ENCODE assay signal across 9 cellular contexts in the genomic region with DNA sequence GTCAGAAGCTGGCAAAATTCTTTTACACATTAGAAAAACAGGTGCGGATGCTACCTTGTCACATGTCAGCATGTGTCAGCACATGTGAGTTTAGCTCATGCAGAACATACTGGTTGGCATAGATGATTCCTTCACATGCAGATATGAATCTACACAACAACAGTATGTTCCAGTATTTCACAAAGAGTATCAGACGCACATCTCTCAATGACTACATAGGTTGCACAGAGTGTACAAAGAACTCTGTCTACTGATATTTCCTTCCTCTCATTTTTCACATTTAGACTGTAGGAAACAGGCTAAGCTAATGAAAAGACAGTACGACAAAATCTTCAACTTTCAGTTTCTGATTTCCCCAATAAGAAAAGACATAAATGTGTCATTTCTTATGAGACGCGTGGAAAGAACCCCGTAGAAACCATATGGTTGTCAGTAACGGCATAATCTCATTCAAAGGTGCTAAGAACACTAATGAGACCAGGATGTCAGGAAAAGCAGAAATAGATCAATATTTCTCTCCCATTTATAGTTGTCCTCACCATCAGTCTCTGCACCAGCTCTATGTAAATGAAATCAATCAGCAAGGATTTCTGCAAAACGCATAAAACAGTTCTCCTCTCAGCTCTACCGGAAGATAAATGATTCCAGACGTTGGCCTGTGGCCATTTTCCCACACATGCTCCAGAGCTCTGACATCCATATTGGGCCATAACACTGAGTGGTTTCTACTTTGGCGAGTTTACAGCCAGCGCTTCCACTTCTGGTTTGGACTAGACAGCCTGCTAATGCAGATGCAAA.
DNase-seq lines count a peak whose midpoint lies in the region; TF ChIP-seq lines count a peak whose summit lies in the region.
"Had no signal": no experiment of that assay in that cellular context is flagged by ENCODE, and none has a peak within 500 bp of the region (broad histone marks: within the 10 kb centered on the region; RNA-seq: fewer than 3 reads in every experiment).

No MANE protein-coding gene starts in this region.

- no peaks in the 10 kb centered on the region for H3K36me3 Mint-ChIP-seq in T-helper 1 cell treated with Interleukin-12 subunit alpha and Interleukin-12 subunit beta and Interleukin-4 antibody, amounts not matched to agents 30 μg/mL and 1 μg/mL, for 36 hours (ENCODE audit: low read depth)

- H3K36me3 ChIP-seq in left ventricle myocardium inferior (no peaks in the 10 kb centered on the region), suprapubic skin (no peaks in the 10 kb centered on the region)

- H3K4me1 ChIP-seq in left ventricle myocardium inferior (peaks cover 99% of the 10 kb centered on the region), suprapubic skin (peaks cover 53% of the 10 kb centered on the region)

- DNase-seq in DMS 273 (lab: John Stamatoyannopoulos, UW; ENCODE audit: unreplicated experiment) (peak; percentile 60), DMS 273 treated with DMSO at 0.1 percent for 48 hours (lab: John Stamatoyannopoulos, UW) (no peak), left ventricle myocardium inferior (peak; percentile 73), suprapubic skin (ENCODE audit: low spot score in 2 of 2) (peak; percentile 83 to 86), NCI-H345 treated with DMSO at 0.1 percent for 48 hours (lab: John Stamatoyannopoulos, UW; ENCODE audit: unreplicated experiment) (no peak), D341Med (ENCODE audit: low spot score) (no peak), NOMO-1 treated with DMSO at 0.1 percent for 48 hours (lab: John Stamatoyannopoulos, UW; ENCODE audit: unreplicated experiment) (no peak)

- H3K27ac Mint-ChIP-seq in T-helper 1 cell treated with Interleukin-12 subunit alpha and Interleukin-12 subunit beta and Interleukin-4 antibody, amounts not matched to agents 30 μg/mL and 1 μg/mL, for 36 hours: peak overlapping the region; percentile 86

- no peaks in the 10 kb centered on the region for H3K9me3 ChIP-seq in left ventricle myocardium inferior (replicated peaks)
- no peaks in the 10 kb centered on the region for H3K9me3 ChIP-seq in suprapubic skin

- TF ChIP-seq POLR2A in suprapubic skin (IDR thresholded peaks at IDR 0.05): no peak

- H3K4me3 Mint-ChIP-seq in T-helper 1 cell treated with Interleukin-12 subunit alpha and Interleukin-12 subunit beta and Interleukin-4 antibody, amounts not matched to agents 30 μg/mL and 1 μg/mL, for 36 hours: peak overlapping the region; percentile 79

- H3K9me3 Mint-ChIP-seq in T-helper 1 cell treated with Interleukin-12 subunit alpha and Interleukin-12 subunit beta and Interleukin-4 antibody, amounts not matched to agents 30 μg/mL and 1 μg/mL, for 36 hours: no peaks in the 10 kb centered on the region

- WGBS in suprapubic skin: 43% methylated on average over 12 of the region's 12 CpGs

- no peak for TF ChIP-seq CTCF in left ventricle myocardium inferior (IDR thresholded peaks at IDR 0.05; ENCODE audit: borderline replicate concordance)
- TF ChIP-seq CTCF in suprapubic skin (IDR thresholded peaks at IDR 0.05): no peak

- TF ChIP-seq EP300 in suprapubic skin (IDR thresholded peaks at IDR 0.05): no peak

- peak overlapping the region; percentile 60 for H3K4me3 ChIP-seq in left ventricle myocardium inferior
- peak overlapping the region; percentile 37 for H3K4me3 ChIP-seq in suprapubic skin

- H3K4me1 Mint-ChIP-seq in T-helper 1 cell treated with Interleukin-12 subunit alpha and Interleukin-12 subunit beta and Interleukin-4 antibody, amounts not matched to agents 30 μg/mL and 1 μg/mL, for 36 hours (ENCODE audit: low read depth): peaks cover 51% of the 10 kb centered on the region

- H3K27me3 ChIP-seq in left ventricle myocardium inferior (ENCODE audit: low read depth) (no peaks in the 10 kb centered on the region), suprapubic skin (no peaks in the 10 kb centered on the region)

- intact Hi-C loops in left ventricle myocardium inferior (cut with micrococcal nuclease): no loop called here

- H3K27ac ChIP-seq in left ventricle myocardium inferior (replicated peaks) (peak overlapping the region; percentile 87), suprapubic skin (peak overlapping the region; percentile 75)
- H3K27ac ChIP-seq: 22Rv1 had no signal

- peaks cover under 1% of the 10 kb centered on the region for H3K27me3 Mint-ChIP-seq in T-helper 1 cell treated with Interleukin-12 subunit alpha and Interleukin-12 subunit beta and Interleukin-4 antibody, amounts not matched to agents 30 μg/mL and 1 μg/mL, for 36 hours (ENCODE audit: low read depth)

Comparison
In these comparisons a context has a peak if more than half of its experiments do, and no peak if none do; other contexts are left out.
1. DNase-seq: peak in DMS 273 (single experiment), left ventricle myocardium inferior (single experiment) and suprapubic skin (2 of 2); none in DMS 273 treated with DMSO at 0.1 percent for 48 hours (single experiment), NCI-H345 treated with DMSO at 0.1 percent for 48 hours (single experiment), D341Med (single experiment) and NOMO-1 treated with DMSO at 0.1 percent for 48 hours (single experiment).